Comparison of ENCODE assay signal across 2 cellular contexts in the genomic region with DNA sequence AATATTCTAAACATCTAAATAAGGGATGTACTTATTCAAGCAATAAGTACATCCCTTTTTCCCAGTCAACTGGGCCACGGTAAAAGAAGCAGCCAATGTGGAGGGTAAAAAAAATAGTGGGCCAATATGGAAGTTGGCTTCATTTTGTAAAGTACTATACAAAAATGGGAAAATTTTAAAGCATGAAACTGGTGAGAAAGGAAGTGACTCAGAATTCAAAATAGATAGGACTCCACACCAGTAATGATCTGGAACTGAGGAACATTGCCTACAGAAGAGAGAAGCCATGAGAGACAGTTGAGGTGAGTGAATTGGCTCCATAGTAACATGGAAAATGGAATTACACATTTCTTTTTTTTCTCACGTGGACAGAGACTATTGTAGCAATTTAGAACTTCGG.
A peak's percentile ranks its signal among the peaks of the same experiment; 100 is the strongest.
TF ChIP-seq lines count a peak whose summit lies in the region.

No MANE protein-coding gene starts in this region.

TF ChIP-seq in SK-N-SH, 30 proteins besides CTCF, POLR2A, EP300 and RAD21:
- TF ChIP-seq, protein P1, sequence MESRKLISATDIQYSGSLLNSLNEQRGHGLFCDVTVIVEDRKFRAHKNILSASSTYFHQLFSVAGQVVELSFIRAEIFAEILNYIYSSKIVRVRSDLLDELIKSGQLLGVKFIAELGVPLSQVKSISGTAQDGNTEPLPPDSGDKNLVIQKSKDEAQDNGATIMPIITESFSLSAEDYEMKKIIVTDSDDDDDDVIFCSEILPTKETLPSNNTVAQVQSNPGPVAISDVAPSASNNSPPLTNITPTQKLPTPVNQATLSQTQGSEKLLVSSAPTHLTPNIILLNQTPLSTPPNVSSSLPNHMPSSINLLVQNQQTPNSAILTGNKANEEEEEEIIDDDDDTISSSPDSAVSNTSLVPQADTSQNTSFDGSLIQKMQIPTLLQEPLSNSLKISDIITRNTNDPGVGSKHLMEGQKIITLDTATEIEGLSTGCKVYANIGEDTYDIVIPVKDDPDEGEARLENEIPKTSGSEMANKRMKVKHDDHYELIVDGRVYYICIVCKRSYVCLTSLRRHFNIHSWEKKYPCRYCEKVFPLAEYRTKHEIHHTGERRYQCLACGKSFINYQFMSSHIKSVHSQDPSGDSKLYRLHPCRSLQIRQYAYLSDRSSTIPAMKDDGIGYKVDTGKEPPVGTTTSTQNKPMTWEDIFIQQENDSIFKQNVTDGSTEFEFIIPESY (IDR thresholded peaks at IDR 0.05; ENCODE audit: borderline replicate concordance, low read depth), result no peak
- TF ChIP-seq NRF1 (IDR thresholded peaks at IDR 0.05; ENCODE audit: low read depth, low read length), result no peak
- TF ChIP-seq RFX5 (IDR thresholded peaks at IDR 0.05; ENCODE audit: low read length), result no peak
- TF ChIP-seq FOSL2 (IDR thresholded peaks at IDR 0.05; ENCODE audit: borderline replicate concordance, low read depth), result peak; percentile 32; the same call in 1 of the 2 replicates
- TF ChIP-seq RXRA (IDR thresholded peaks at IDR 0.05; ENCODE audit: borderline replicate concordance, low read depth), result no peak

TF ChIP-seq in SK-N-SH treated with all-trans-retinoic acid at 6 μM for 48 hours, 23 proteins besides CTCF, POLR2A, EP300 and RAD21:
- TF ChIP-seq ZNF565 (CRISPR knock-in tag; conservative IDR thresholded peaks at IDR 0.05; ENCODE audit: low read depth), result no peak
- TF ChIP-seq BACH2 (CRISPR knock-in tag; IDR thresholded peaks at IDR 0.05; ENCODE audit: borderline replicate concordance), result no peak
- TF ChIP-seq, protein P2, sequence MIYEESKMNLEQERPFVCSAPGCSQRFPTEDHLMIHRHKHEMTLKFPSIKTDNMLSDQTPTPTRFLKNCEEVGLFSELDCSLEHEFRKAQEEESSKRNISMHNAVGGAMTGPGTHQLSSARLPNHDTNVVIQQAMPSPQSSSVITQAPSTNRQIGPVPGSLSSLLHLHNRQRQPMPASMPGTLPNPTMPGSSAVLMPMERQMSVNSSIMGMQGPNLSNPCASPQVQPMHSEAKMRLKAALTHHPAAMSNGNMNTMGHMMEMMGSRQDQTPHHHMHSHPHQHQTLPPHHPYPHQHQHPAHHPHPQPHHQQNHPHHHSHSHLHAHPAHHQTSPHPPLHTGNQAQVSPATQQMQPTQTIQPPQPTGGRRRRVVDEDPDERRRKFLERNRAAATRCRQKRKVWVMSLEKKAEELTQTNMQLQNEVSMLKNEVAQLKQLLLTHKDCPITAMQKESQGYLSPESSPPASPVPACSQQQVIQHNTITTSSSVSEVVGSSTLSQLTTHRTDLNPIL (CRISPR knock-in tag; IDR thresholded peaks at IDR 0.05; ENCODE audit: low read depth), result no peak
- no peak for TF ChIP-seq ARNTL (CRISPR knock-in tag; IDR thresholded peaks at IDR 0.05; ENCODE audit: borderline replicate concordance, low read depth)
- TF ChIP-seq ZNF70 (CRISPR knock-in tag; IDR thresholded peaks at IDR 0.05), result no peak
- no peak for TF ChIP-seq ZNF8 (CRISPR knock-in tag; IDR thresholded peaks at IDR 0.05)
- TF ChIP-seq, protein P3, sequence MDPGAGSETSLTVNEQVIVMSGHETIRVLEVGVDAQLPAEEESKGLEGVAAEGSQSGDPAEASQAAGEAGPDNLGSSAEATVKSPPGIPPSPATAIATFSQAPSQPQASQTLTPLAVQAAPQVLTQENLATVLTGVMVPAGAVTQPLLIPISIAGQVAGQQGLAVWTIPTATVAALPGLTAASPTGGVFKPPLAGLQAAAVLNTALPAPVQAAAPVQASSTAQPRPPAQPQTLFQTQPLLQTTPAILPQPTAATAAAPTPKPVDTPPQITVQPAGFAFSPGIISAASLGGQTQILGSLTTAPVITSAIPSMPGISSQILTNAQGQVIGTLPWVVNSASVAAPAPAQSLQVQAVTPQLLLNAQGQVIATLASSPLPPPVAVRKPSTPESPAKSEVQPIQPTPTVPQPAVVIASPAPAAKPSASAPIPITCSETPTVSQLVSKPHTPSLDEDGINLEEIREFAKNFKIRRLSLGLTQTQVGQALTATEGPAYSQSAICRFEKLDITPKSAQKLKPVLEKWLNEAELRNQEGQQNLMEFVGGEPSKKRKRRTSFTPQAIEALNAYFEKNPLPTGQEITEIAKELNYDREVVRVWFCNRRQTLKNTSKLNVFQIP (CRISPR knock-in tag; IDR thresholded peaks at IDR 0.05; ENCODE audit: borderline replicate concordance, low read depth), result no peak
- TF ChIP-seq, protein P4, sequence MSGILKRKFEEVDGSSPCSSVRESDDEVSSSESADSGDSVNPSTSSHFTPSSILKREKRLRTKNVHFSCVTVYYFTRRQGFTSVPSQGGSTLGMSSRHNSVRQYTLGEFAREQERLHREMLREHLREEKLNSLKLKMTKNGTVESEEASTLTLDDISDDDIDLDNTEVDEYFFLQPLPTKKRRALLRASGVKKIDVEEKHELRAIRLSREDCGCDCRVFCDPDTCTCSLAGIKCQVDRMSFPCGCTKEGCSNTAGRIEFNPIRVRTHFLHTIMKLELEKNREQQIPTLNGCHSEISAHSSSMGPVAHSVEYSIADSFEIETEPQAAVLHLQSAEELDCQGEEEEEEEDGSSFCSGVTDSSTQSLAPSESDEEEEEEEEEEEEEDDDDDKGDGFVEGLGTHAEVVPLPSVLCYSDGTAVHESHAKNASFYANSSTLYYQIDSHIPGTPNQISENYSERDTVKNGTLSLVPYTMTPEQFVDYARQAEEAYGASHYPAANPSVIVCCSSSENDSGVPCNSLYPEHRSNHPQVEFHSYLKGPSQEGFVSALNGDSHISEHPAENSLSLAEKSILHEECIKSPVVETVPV (CRISPR knock-in tag; IDR thresholded peaks at IDR 0.05), result no peak
- TF ChIP-seq ESRRG (CRISPR knock-in tag; IDR thresholded peaks at IDR 0.05), result no peak
- no peak for TF ChIP-seq TCF4 (CRISPR knock-in tag; IDR thresholded peaks at IDR 0.05; ENCODE audit: borderline replicate concordance)
- TF ChIP-seq, protein P5, sequence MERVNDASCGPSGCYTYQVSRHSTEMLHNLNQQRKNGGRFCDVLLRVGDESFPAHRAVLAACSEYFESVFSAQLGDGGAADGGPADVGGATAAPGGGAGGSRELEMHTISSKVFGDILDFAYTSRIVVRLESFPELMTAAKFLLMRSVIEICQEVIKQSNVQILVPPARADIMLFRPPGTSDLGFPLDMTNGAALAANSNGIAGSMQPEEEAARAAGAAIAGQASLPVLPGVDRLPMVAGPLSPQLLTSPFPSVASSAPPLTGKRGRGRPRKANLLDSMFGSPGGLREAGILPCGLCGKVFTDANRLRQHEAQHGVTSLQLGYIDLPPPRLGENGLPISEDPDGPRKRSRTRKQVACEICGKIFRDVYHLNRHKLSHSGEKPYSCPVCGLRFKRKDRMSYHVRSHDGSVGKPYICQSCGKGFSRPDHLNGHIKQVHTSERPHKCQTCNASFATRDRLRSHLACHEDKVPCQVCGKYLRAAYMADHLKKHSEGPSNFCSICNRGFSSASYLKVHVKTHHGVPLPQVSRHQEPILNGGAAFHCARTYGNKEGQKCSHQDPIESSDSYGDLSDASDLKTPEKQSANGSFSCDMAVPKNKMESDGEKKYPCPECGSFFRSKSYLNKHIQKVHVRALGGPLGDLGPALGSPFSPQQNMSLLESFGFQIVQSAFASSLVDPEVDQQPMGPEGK (CRISPR knock-in tag; IDR thresholded peaks at IDR 0.05; ENCODE audit: borderline replicate concordance), result no peak
- TF ChIP-seq, protein P6, sequence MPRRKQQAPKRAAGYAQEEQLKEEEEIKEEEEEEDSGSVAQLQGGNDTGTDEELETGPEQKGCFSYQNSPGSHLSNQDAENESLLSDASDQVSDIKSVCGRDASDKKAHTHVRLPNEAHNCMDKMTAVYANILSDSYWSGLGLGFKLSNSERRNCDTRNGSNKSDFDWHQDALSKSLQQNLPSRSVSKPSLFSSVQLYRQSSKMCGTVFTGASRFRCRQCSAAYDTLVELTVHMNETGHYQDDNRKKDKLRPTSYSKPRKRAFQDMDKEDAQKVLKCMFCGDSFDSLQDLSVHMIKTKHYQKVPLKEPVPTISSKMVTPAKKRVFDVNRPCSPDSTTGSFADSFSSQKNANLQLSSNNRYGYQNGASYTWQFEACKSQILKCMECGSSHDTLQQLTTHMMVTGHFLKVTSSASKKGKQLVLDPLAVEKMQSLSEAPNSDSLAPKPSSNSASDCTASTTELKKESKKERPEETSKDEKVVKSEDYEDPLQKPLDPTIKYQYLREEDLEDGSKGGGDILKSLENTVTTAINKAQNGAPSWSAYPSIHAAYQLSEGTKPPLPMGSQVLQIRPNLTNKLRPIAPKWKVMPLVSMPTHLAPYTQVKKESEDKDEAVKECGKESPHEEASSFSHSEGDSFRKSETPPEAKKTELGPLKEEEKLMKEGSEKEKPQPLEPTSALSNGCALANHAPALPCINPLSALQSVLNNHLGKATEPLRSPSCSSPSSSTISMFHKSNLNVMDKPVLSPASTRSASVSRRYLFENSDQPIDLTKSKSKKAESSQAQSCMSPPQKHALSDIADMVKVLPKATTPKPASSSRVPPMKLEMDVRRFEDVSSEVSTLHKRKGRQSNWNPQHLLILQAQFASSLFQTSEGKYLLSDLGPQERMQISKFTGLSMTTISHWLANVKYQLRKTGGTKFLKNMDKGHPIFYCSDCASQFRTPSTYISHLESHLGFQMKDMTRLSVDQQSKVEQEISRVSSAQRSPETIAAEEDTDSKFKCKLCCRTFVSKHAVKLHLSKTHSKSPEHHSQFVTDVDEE (CRISPR knock-in tag; IDR thresholded peaks at IDR 0.05), result no peak
- no peak for TF ChIP-seq GLIS3 (CRISPR knock-in tag; IDR thresholded peaks at IDR 0.05)
- no peak for TF ChIP-seq TOX (CRISPR knock-in tag; IDR thresholded peaks at IDR 0.05; ENCODE audit: borderline replicate concordance)
- TF ChIP-seq RARB (CRISPR knock-in tag; IDR thresholded peaks at IDR 0.05), result no peak
- TF ChIP-seq CSDC2 (CRISPR knock-in tag; IDR thresholded peaks at IDR 0.05), result no peak
- no peak for TF ChIP-seq ISL1 (CRISPR knock-in tag; IDR thresholded peaks at IDR 0.05)
- no peak for TF ChIP-seq ZFP3 (CRISPR knock-in tag; IDR thresholded peaks at IDR 0.05)
- TF ChIP-seq ZFP30 (CRISPR knock-in tag; IDR thresholded peaks at IDR 0.05), result no peak
- TF ChIP-seq ZC3H10 (CRISPR knock-in tag; IDR thresholded peaks at IDR 0.05), result no peak
